Comparison of ENCODE assay signal across 10 cellular contexts in genomic region chr1:226676381-226676780, GRCh38.
DNase-seq lines count a peak whose midpoint lies in the region; ATAC-seq, FAIRE-seq and TF ChIP-seq lines count a peak whose summit lies in the region.
"Had no signal": no experiment of that assay in that cellular context is flagged by ENCODE, and none has a peak within 500 bp of the region (broad histone marks: within the 10 kb centered on the region; RNA-seq: fewer than 3 reads in every experiment).

No MANE protein-coding gene starts in this region.

- peak overlapping the region in 4 of 10 experiments; percentile 6 to 46 (median 40); a peak in 3 of 20 replicates for H3K4me3 ChIP-seq in BLaER1 treated with 17β-estradiol and CSF1 and Interleukin-3, amounts not matched to agents 10 nM and 100 nM
- H3K4me3 ChIP-seq in Karpas-422 (ENCODE audit: low read length) (peak overlapping the region; percentile 49; the same call in 1 of the 2 replicates), K562 (no peak overlapping the region)

- TF ChIP-seq RAD21 in K562 (CRISPR knock-in tag; conservative IDR thresholded peaks at IDR 0.05 in 1 of 2, IDR thresholded peaks at IDR 0.05 in 1 of 2), result no peak

- peaks cover 0 to 6% (median 2%) of the 10 kb centered on the region in 11 experiments; a peak in 4 of 22 replicates for H3K36me3 ChIP-seq in BLaER1 treated with 17β-estradiol and CSF1 and Interleukin-3, amounts not matched to agents 10 nM and 100 nM
- H3K36me3 ChIP-seq in Karpas-422 (ENCODE audit: insufficient read depth, low read length) (peaks cover 23% of the 10 kb centered on the region), K562 (ENCODE audit: control insufficient read depth, insufficient read depth, low read length) (no peaks in the 10 kb centered on the region)

- in situ Hi-C loops in K562 (cut with MboI), result no loop called here

- BruUV-seq in K562 (replicated peaks; lab: Mats Ljungman, UMichigan), result no TSS peak

- peaks cover 79% of the 10 kb centered on the region for H3K79me2 ChIP-seq in Karpas-422 (ENCODE audit: low read length)
- no peaks in the 10 kb centered on the region for H3K79me2 ChIP-seq in K562 (ENCODE audit: control insufficient read depth, insufficient read depth, low read length)

- TF ChIP-seq POLR2A in K562 (conservative IDR thresholded peaks at IDR 0.05), result no peak

- H3K9ac ChIP-seq in BLaER1 treated with 17β-estradiol and CSF1 and Interleukin-3, amounts not matched to agents 10 nM and 100 nM, result peak overlapping the region in 10 of 11 experiments; percentile 20 to 79 (median 58); a peak in 16 of 22 replicates
- H3K9ac ChIP-seq in Karpas-422 (ENCODE audit: low read length) (peak overlapping the region; percentile 78), K562 (ENCODE audit: insufficient read depth in 1 of 2, low read depth in 2 of 2, low read length in 2 of 2) (no peak overlapping the region)

- WGBS in K562 (ENCODE audit: insufficient coverage, low coverage, missing lambda C conversion rate), result under 1% methylated on average over 5 of the region's 5 CpGs

- no peak for TF ChIP-seq CTCF in K562 (IDR thresholded peaks at IDR 0.05 in 2 of 3, conservative IDR thresholded peaks at IDR 0.05 in 1 of 3; ENCODE audit: insufficient read depth in 2 of 3, low read depth in 1 of 3, low read length in 3 of 3)

- peaks cover 0 to 10% (median 0%) of the 10 kb centered on the region in 11 experiments; a peak in 5 of 22 replicates for H4K20me1 ChIP-seq in BLaER1 treated with 17β-estradiol and CSF1 and Interleukin-3, amounts not matched to agents 10 nM and 100 nM
- H4K20me1 ChIP-seq in Karpas-422 (ENCODE audit: insufficient read depth, low read depth, low read length) (no peaks in the 10 kb centered on the region), K562 (replicated peaks; ENCODE audit: control insufficient read depth, insufficient read depth, low read length) (no peaks in the 10 kb centered on the region)

- H3K27me3 Mint-ChIP-seq in naive B cell, result no peaks in the 10 kb centered on the region

- peak; percentile 83 for DNase-seq in Karpas-422
- no peak for DNase-seq in K562 (ENCODE audit: extremely low read depth in 1 of 4, low spot score in 3 of 4)
- peak; percentile 59 for DNase-seq in naive B cell
- DNase-seq in H4 (ENCODE audit: low spot score), result no peak
- no peak for DNase-seq in pons (ENCODE audit: low spot score)
- no peak for DNase-seq in activated effector memory CD4-positive, alpha-beta T cell treated with Interleukin-2 at 50 U/mL for 16 hours
- DNase-seq in stimulated activated CD4-positive, alpha-beta T cell treated with anti-CD3 and anti-CD28 coated beads, Interleukin-2, amount 100 ng/mL, for 48 hours, result no peak
- DNase-seq: NCI-H1436 treated with DMSO at 0.1 percent for 48 hours, small intestine had no signal

- peaks cover 9 to 15% of the 10 kb centered on the region in 2 donors for H3K36me3 Mint-ChIP-seq in naive B cell

- H3K4me2 ChIP-seq in BLaER1 treated with 17β-estradiol and CSF1 and Interleukin-3, amounts not matched to agents 10 nM and 100 nM, result peak overlapping the region; percentile 81 to 96 (median 93)
- H3K4me2 ChIP-seq in Karpas-422 (ENCODE audit: low read depth, low read length, poor library complexity, severe bottlenecking) (peak overlapping the region; percentile 76), K562 (ENCODE audit: insufficient read depth, low read length) (no peak overlapping the region)

- no peaks in the 10 kb centered on the region for H3K9me2 ChIP-seq in Karpas-422 (replicated peaks; ENCODE audit: insufficient read depth, low read length)

- H3K9me1 ChIP-seq in K562 (ENCODE audit: control insufficient read depth, insufficient read depth, low read length), result no peaks in the 10 kb centered on the region

- peak overlapping the region; percentile 80 to 89 (median 86); a peak in 21 of 22 replicates for H3K27ac ChIP-seq in BLaER1 treated with 17β-estradiol and CSF1 and Interleukin-3, amounts not matched to agents 10 nM and 100 nM
- H3K27ac ChIP-seq in Karpas-422 (ENCODE audit: low read length), result no peak overlapping the region
- no peak overlapping the region for H3K27ac ChIP-seq in K562 (ENCODE audit: extremely low read depth, low read depth, low read length)

- TF ChIP-seq EP300 in K562 (IDR thresholded peaks at IDR 0.05; ENCODE audit: low read length), result no peak

- peaks cover 92 to 99% (median 97%) of the 10 kb centered on the region in 3 donors for H3K4me1 Mint-ChIP-seq in naive B cell

- no peak for FAIRE-seq in K562 (lab: Jason Lieb, UNC)
- FAIRE-seq: small intestine had no signal

- H2AFZ ChIP-seq in Karpas-422 (ENCODE audit: low read length) (no peak overlapping the region), K562 (ENCODE audit: low read depth, low read length) (no peak overlapping the region)

- no peaks in the 10 kb centered on the region for H3K27me3 ChIP-seq in BLaER1 treated with 17β-estradiol and CSF1 and Interleukin-3, amounts not matched to agents 10 nM and 100 nM
- H3K27me3 ChIP-seq in Karpas-422 (ENCODE audit: low read length) (no peaks in the 10 kb centered on the region), K562 (ENCODE audit: control insufficient read depth in 2 of 2, insufficient read depth in 2 of 2, low read length in 2 of 2) (peaks cover 39 to 60% of the 10 kb centered on the region in 2 experiments; a peak in 4 of 5 replicates)

- H3K27ac Mint-ChIP-seq in naive B cell, result peak overlapping the region; percentile 99 to 100 (median 100)

- intact Hi-C loops in K562 (cut with micrococcal nuclease), result loop anchor here (5.0 kb wide), 1 partner anchor 39 kb away; no protein-coding TSS in a partner anchor

- H3K9me3 ChIP-seq in BLaER1 treated with 17β-estradiol and CSF1 and Interleukin-3, amounts not matched to agents 10 nM and 100 nM (replicated peaks in 1 of 11), result no peaks in the 10 kb centered on the region
- H3K9me3 ChIP-seq in Karpas-422 (ENCODE audit: low read length) (no peaks in the 10 kb centered on the region), K562 (replicated peaks; ENCODE audit: control insufficient read depth, insufficient read depth, low read depth, low read length) (no peaks in the 10 kb centered on the region)

- no peaks in the 10 kb centered on the region for H3K9me3 Mint-ChIP-seq in naive B cell

- ATAC-seq in K562 (no peak), naive B cell (ENCODE audit: low read depth in 2 of 2) (no peak)

- peaks cover 92 to 98% (median 96%) of the 10 kb centered on the region in 10 experiments for H3K4me1 ChIP-seq in BLaER1 treated with 17β-estradiol and CSF1 and Interleukin-3, amounts not matched to agents 10 nM and 100 nM
- H3K4me1 ChIP-seq in Karpas-422 (ENCODE audit: low read length), result peaks cover 100% of the 10 kb centered on the region
- H3K4me1 ChIP-seq in K562 (replicated peaks in 1 of 2; ENCODE audit: control insufficient read depth in 2 of 2, insufficient read depth in 2 of 2, low read length in 2 of 2), result peaks cover 4 to 6% of the 10 kb centered on the region in 2 experiments; a peak in 3 of 5 replicates

- CTCF ChIA-PET in K562 (lab: Yijun Ruan, JAX; ENCODE audit: low intra/inter-chr PET ratio), result no interaction called here

- H3K4me3 Mint-ChIP-seq in naive B cell, result peak overlapping the region; percentile 82 to 97 (median 96)

- POLR2A ChIA-PET in K562 (lab: Yijun Ruan, JAX), result interaction anchor here (0.6 kb wide), 2 partner anchors 136 to 262 kb away, joined by 3 read pairs; no protein-coding TSS in a partner anchor

TF ChIP-seq in K562, 482 proteins besides CTCF, POLR2A, EP300 and RAD21:
- TF ChIP-seq ZNF561 (CRISPR knock-in tag; conservative IDR thresholded peaks at IDR 0.05) (no peak), PHTF2 (CRISPR knock-in tag; IDR thresholded peaks at IDR 0.05) (no peak), RFX1 (IDR thresholded peaks at IDR 0.05) (no peak), ESRRA (IDR thresholded peaks at IDR 0.05; ENCODE audit: borderline replicate concordance, low read depth) (0 out of 2 replicates have a peak, but pooled peaks have one; percentile 26)
TF ChIP-seq in K562: peak in this region for 1.

Comparison
In these comparisons a context has a peak if more than half of its experiments do, and no peak if none do; other contexts are left out.
1. H3K27ac ChIP-seq: peak in BLaER1 treated with 17β-estradiol and CSF1 and Interleukin-3, amounts not matched to agents 10 nM and 100 nM (11 of 11); none in Karpas-422 (single experiment) and K562 (single experiment).
2. H3K9ac ChIP-seq: peak in BLaER1 treated with 17β-estradiol and CSF1 and Interleukin-3, amounts not matched to agents 10 nM and 100 nM (10 of 11) and Karpas-422 (single experiment); none in K562 (0 of 2).
3. DNase-seq: peak in Karpas-422 (single experiment) and naive B cell (single experiment); none in K562 (0 of 4), H4 (single experiment), pons (single experiment), activated effector memory CD4-positive, alpha-beta T cell treated with Interleukin-2 at 50 U/mL for 16 hours (single experiment) and stimulated activated CD4-positive, alpha-beta T cell treated with anti-CD3 and anti-CD28 coated beads, Interleukin-2, amount 100 ng/mL, for 48 hours (0 of 2).